In the genomic region with DNA sequence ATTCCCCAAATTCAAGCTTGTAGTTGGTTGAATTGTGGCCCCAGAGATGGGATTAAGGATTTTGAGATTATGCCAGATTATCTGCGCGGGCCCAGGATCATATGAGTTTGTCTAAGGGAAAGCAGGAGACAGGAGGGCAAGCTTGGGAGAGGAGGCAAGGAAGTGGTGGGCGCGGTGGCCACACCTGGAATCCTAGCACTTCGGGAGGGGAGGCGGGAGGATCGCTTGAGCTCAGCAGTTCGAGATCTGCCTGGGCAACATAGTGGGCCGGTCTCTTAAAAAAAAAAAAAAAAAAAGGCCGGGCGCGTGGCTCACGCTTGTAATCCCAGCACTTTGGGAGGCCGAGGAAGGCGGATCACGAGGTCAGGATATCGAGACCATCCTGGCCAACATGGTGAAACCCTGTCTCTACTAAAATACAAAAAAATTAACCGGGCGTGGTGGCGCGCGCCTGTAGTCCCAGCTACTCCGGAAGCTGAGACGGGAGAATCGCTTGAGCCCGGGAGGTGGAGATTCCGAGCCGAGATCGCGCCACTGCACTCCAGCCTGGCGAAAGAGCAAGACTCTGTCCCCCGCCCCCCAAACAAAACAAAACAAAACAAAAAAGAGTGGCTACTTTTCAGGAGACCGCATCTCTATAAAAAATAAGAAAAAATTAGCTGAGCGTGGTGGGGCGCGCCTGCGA, we compare ENCODE assay signal across 1 cellular context.
TF ChIP-seq lines count a peak whose summit lies in the region.

No MANE protein-coding gene starts in this region.

TF ChIP-seq in H1, 55 proteins besides CTCF, POLR2A, EP300 and RAD21:
- no peak for TF ChIP-seq CHD1 (IDR thresholded peaks at IDR 0.05; ENCODE audit: low read depth, low read length)
- TF ChIP-seq KDM4A (IDR thresholded peaks at IDR 0.05; ENCODE audit: low read depth, low read length, severe bottlenecking): peak; percentile 18
